Comparison of ENCODE assay signal across 8 cellular contexts in the genomic region with DNA sequence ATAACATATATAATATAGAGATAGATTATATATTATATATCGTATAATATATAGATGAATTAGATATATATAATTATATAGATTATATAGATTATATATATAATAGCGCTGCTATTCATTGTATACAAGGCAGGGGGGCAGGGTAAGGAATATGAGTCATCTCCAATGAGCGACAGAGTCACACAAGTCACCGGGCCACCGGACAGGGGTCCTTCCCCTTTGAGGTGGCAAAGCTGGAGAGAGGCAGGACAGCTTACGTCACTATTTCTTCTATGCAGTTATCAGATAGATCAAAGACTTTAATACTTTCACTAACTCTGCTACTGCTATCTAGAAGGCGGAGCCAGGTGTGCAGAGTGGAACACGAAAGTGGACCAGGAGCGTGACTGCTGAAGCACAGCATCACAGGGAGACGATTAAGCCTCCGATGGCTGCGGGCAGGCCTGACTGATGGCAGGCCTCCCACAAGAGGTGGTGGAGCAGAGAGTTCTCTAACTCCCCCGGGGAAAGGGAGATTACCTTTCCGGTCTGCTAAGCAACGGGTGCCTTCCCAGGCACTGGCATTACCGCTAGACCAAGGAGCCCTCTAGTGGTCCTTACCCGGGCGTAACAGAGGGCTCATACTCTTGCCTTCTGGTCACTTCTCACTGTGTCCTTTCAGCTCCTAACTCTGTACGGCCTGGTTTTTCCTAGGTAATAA.
A peak's percentile ranks its signal among the peaks of the same experiment; 100 is the strongest.
DNase-seq lines count a peak whose midpoint lies in the region; ATAC-seq and TF ChIP-seq lines count a peak whose summit lies in the region.

No MANE protein-coding gene starts in this region.

- 34 to 46% (median 43%) methylated on average over 19 of the region's 19 CpGs for WGBS in stomach, 5 donors

- intact Hi-C loops in stomach (cut with DNase I; ENCODE audit: low total_unique reads): no loop called here

- H3K27me3 ChIP-seq in stomach: no peaks in the 10 kb centered on the region

- no peak for TF ChIP-seq POLR2A in NB4 (IDR thresholded peaks at IDR 0.05; ENCODE audit: extremely low read depth, insufficient read length)
- no peak for TF ChIP-seq POLR2A in stomach (IDR thresholded peaks at IDR 0.05)

- DNase-seq in NB4 (ENCODE audit: low read depth) (peak; percentile 12), kidney tubule cell (ENCODE audit: low spot score) (peak; percentile 50), foreskin melanocyte (no peak), stomach (no peak), AG08396 (ENCODE audit: low spot score) (no peak)
- no peak for DNase-seq in activated CD8-positive, alpha-beta memory T cell treated with anti-CD3 and anti-CD28 coated beads, Interleukin-2, amount 50 U/mL, for 48 hours

- peak; percentile 49 for TF ChIP-seq CTCF in GM12873 (IDR thresholded peaks at IDR 0.05; ENCODE audit: insufficient read depth, low read depth, low read length, missing control alignments)
- no peak for TF ChIP-seq CTCF in NB4 (IDR thresholded peaks at IDR 0.05; ENCODE audit: low read depth, low read length)
- no peak for TF ChIP-seq CTCF in stomach (IDR thresholded peaks at IDR 0.05)

- no peak overlapping the region for H3K4me3 ChIP-seq in NB4 (ENCODE audit: low read depth, low read length)
- no peak overlapping the region for H3K4me3 ChIP-seq in stomach

- no peaks in the 10 kb centered on the region for H3K4me1 ChIP-seq in stomach

- no peak for TF ChIP-seq EP300 in stomach (IDR thresholded peaks at IDR 0.05)

- peaks cover 0 to 10% (median 2%) of the 10 kb centered on the region in 4 donors for H3K9me3 ChIP-seq in stomach

- no peak overlapping the region for H3K27ac ChIP-seq in stomach

- ATAC-seq in GM21786 (IDR thresholded peaks at IDR 0.05; ENCODE audit: unreplicated experiment): peak; percentile 35

- H3K36me3 ChIP-seq in stomach: no peaks in the 10 kb centered on the region

Comparison
In these comparisons a context has a peak if more than half of its experiments do, and no peak if none do; other contexts are left out.
1. DNase-seq: peak in NB4 (single experiment) and kidney tubule cell (single experiment); none in foreskin melanocyte (single experiment), stomach (single experiment), activated CD8-positive, alpha-beta memory T cell treated with anti-CD3 and anti-CD28 coated beads, Interleukin-2, amount 50 U/mL, for 48 hours (single experiment) and AG08396 (single experiment).